8 cellular contexts compared by ENCODE assay signal in genomic region chr3:190384241-190384863, GRCh38. TPM values are rescaled to one million over a fixed set of nuclear protein-coding genes. Genes with fewer than 3 reads are reported as not detected.
DNase-seq lines count a peak whose midpoint lies in the region; ATAC-seq and TF ChIP-seq lines count a peak whose summit lies in the region.

No MANE protein-coding gene starts in this region.

- ATAC-seq in HG02571 (IDR thresholded peaks at IDR 0.05; ENCODE audit: unreplicated experiment) (peak; percentile 51), upper lobe of left lung (ENCODE audit: low FRiP score in 2 of 2) (peak; percentile 39 to 76)

- TF ChIP-seq CTCF in 22Rv1 (IDR thresholded peaks at IDR 0.05) (peak; percentile 80), GM12864 (IDR thresholded peaks at IDR 0.05; ENCODE audit: low read depth, low read length, missing control alignments) (peak; percentile 54), MM.1S (IDR thresholded peaks at IDR 0.05; ENCODE audit: low read length) (peak; percentile 91), VCaP (conservative IDR thresholded peaks at IDR 0.05) (peak; percentile 97), hepatocyte (IDR thresholded peaks at IDR 0.05; ENCODE audit: poor library complexity) (peak; percentile 71), upper lobe of left lung (IDR thresholded peaks at IDR 0.05) (peak in 4 of 6 experiments; percentile 30 to 78 (median 65))

- H3K27ac ChIP-seq in 22Rv1 (no peak overlapping the region), MM.1S (ENCODE audit: low read length) (no peak overlapping the region), VCaP (no peak overlapping the region), hepatocyte (no peak overlapping the region), upper lobe of left lung (no peak overlapping the region)

- H3K9ac ChIP-seq in MM.1S (ENCODE audit: low read length), result no peak overlapping the region

- H3K36me3 ChIP-seq in MM.1S (replicated peaks; ENCODE audit: insufficient read depth, low read length) (no peaks in the 10 kb centered on the region), hepatocyte (replicated peaks; ENCODE audit: insufficient read depth, low read depth) (no peaks in the 10 kb centered on the region), upper lobe of left lung (no peaks in the 10 kb centered on the region)

- no peaks in the 10 kb centered on the region for H3K9me3 ChIP-seq in MM.1S (replicated peaks; ENCODE audit: insufficient read depth, low read length)
- no peaks in the 10 kb centered on the region for H3K9me3 ChIP-seq in hepatocyte (ENCODE audit: low read depth)
- H3K9me3 ChIP-seq in upper lobe of left lung, result no peaks in the 10 kb centered on the region

- H3K9me2 ChIP-seq in MM.1S (replicated peaks; ENCODE audit: insufficient read depth, low read length) (no peaks in the 10 kb centered on the region), hepatocyte (replicated peaks; ENCODE audit: insufficient read depth) (no peaks in the 10 kb centered on the region)

- no peak overlapping the region for H2AFZ ChIP-seq in MM.1S (ENCODE audit: low read length)
- no peak overlapping the region for H2AFZ ChIP-seq in hepatocyte

- peak; percentile 30 for DNase-seq in GM12864 (ENCODE audit: low read depth)
- DNase-seq in MM.1S, result peak; percentile 92
- DNase-seq in hepatocyte (ENCODE audit: low spot score), result peak; percentile 78
- peak in 1 of 2 donors; percentile 68 for DNase-seq in upper lobe of left lung
- DNase-seq in activated effector memory CD4-positive, alpha-beta T cell treated with Interleukin-2 at 50 U/mL for 16 hours, result no peak

- H3K4me3 ChIP-seq in GM12864 (ENCODE audit: low read depth, low read length), result no peak overlapping the region
- no peak overlapping the region for H3K4me3 ChIP-seq in MM.1S (ENCODE audit: low read length)
- H3K4me3 ChIP-seq in hepatocyte, result no peak overlapping the region
- H3K4me3 ChIP-seq in upper lobe of left lung, result no peak overlapping the region

- H3K4me2 ChIP-seq in MM.1S (ENCODE audit: low read depth, low read length), result no peak overlapping the region
- H3K4me2 ChIP-seq in hepatocyte, result no peak overlapping the region

- no peak for TF ChIP-seq POLR2A in upper lobe of left lung (IDR thresholded peaks at IDR 0.05)

- no peaks in the 10 kb centered on the region for H3F3A ChIP-seq in MM.1S (ENCODE audit: insufficient read depth, low read length)

- no peak for TF ChIP-seq EP300 in upper lobe of left lung (IDR thresholded peaks at IDR 0.05)

- H3K27me3 ChIP-seq in MM.1S (replicated peaks; ENCODE audit: insufficient read depth, low read length) (no peaks in the 10 kb centered on the region), hepatocyte (no peaks in the 10 kb centered on the region), upper lobe of left lung (no peaks in the 10 kb centered on the region)

- H4K20me1 ChIP-seq in MM.1S (ENCODE audit: insufficient read depth, low read length) (no peaks in the 10 kb centered on the region), hepatocyte (ENCODE audit: insufficient read depth, poor library complexity, severe bottlenecking) (no peaks in the 10 kb centered on the region)

- H3K79me2 ChIP-seq in MM.1S (ENCODE audit: low read length) (no peaks in the 10 kb centered on the region), hepatocyte (no peaks in the 10 kb centered on the region)

- H3K4me1 ChIP-seq in MM.1S (ENCODE audit: low read length) (0 out of 2 replicates have a peak, but pooled peaks cover 5% of the 10 kb centered on the region), hepatocyte (ENCODE audit: insufficient read depth) (no peaks in the 10 kb centered on the region), upper lobe of left lung (peaks cover 0 to 7% (median 2%) of the 10 kb centered on the region in 4 donors)

- 44% methylated on average over 3 of the region's 3 CpGs for WGBS in hepatocyte (ENCODE audit: low lambda C conversion rate, missing lambda C conversion rate)
- WGBS in upper lobe of left lung, 2 donors, result 37 to 45% methylated on average over 3 of the region's 3 CpGs

RNA-seq across cellular contexts. Expression of gene CLDN16, which starts 3.6 kb away (rescaled TPM):
- total RNA-seq in hepatocyte (0.77 and 1.3 TPM in 2 replicates), upper lobe of left lung (1 to 10 TPM in 2 of 6 donors, under 1 TPM in 4; 0.06 to 1.7 (median 0.32) TPM)
- polyA plus RNA-seq in hepatocyte, result 0.39 and 1.2 TPM in 2 replicates
